17 cellular contexts compared by ENCODE assay signal in the genomic region with DNA sequence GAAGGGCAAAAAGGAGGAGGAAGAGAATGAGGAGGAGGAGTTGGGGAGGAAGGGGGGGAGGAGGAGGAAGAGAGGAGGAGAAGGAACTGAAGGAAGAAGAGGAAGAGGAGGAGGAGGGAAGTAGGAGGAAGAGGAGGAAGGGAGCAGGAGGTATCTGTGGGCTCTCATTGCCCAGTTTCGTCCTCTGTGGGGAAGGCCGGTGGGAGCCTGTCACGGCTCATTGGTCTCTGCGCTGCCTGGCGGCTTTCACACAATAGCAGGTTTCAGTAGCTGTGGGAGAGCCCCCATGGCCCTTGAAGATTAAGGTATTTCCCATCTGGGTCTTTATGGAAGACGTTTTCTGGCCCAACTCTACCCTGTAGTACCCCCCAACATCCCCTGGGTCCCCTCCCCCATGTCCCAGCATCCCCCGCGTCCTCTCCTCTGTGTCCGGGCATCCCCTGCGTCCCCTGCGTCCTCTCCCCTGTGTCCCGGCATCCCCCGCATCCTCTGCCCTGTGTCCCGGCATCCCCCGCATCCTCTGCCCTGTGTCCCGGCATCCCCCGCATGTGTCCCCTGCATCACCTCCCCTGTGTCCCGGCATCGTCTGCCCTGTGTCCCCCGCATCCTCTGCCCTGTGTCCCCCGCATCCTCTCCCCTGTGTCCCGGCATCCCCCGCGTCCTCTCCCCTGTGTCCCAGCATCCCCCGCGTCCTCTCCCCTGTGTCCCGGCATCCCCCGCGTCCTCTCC.
DNase-seq lines count a peak whose midpoint lies in the region; ATAC-seq, FAIRE-seq and TF ChIP-seq lines count a peak whose summit lies in the region.
"Had no signal": no experiment of that assay in that cellular context is flagged by ENCODE, and none has a peak within 500 bp of the region (broad histone marks: within the 10 kb centered on the region; RNA-seq: fewer than 3 reads in every experiment).

No MANE protein-coding gene starts in this region.

- no peak overlapping the region for H3K9ac ChIP-seq in BLaER1 treated with 17β-estradiol and CSF1 and Interleukin-3, amounts not matched to agents 10 nM and 100 nM
- no peak overlapping the region for H3K9ac ChIP-seq in H1 (replicated peaks in 1 of 4; ENCODE audit: extremely low read depth in 1 of 4, low read depth in 3 of 4, low read length in 3 of 4)
- H3K9ac ChIP-seq: parathyroid adenoma had no signal

- no peak for TF ChIP-seq RAD21 in H1 (IDR thresholded peaks at IDR 0.05 in 1 of 2, conservative IDR thresholded peaks at IDR 0.05 in 1 of 2; ENCODE audit: low read depth in 2 of 2, low read length in 2 of 2)

- H3K79me1 ChIP-seq in H1 (ENCODE audit: low read depth, low read length) = no peaks in the 10 kb centered on the region

- in situ Hi-C loops in HAP-1 (cut with MboI; ENCODE audit: low sequenced_read_pairs) = no loop called here

- no peak for FAIRE-seq in H1 (lab: Jason Lieb, UNC)

- no peaks in the 10 kb centered on the region for H3K36me3 ChIP-seq in BLaER1 treated with 17β-estradiol and CSF1 and Interleukin-3, amounts not matched to agents 10 nM and 100 nM
- H3K36me3 ChIP-seq in H1 (ENCODE audit: control insufficient read depth in 2 of 4, insufficient read depth in 4 of 4, low read length in 3 of 4) = no peaks in the 10 kb centered on the region
- no peaks in the 10 kb centered on the region for H3K36me3 ChIP-seq in HAP-1 (replicated peaks)
- H3K36me3 ChIP-seq: Peyer's patch had no signal

- H4K8ac ChIP-seq in H1 (ENCODE audit: extremely low read depth, insufficient read depth, low read length) = no peak overlapping the region

- no peak overlapping the region for H2BK15ac ChIP-seq in H1 (ENCODE audit: low read length)

- H4K20me1 ChIP-seq in BLaER1 treated with 17β-estradiol and CSF1 and Interleukin-3, amounts not matched to agents 10 nM and 100 nM = peaks cover 0 to 2% (median 0%) of the 10 kb centered on the region in 11 experiments; a peak in 1 of 22 replicates
- no peaks in the 10 kb centered on the region for H4K20me1 ChIP-seq in H1 (replicated peaks in 1 of 2; ENCODE audit: control insufficient read depth in 1 of 2, insufficient read depth in 2 of 2, low read length in 2 of 2)

- H2BK120ac ChIP-seq in H1 (replicated peaks; ENCODE audit: low read depth, low read length) = no peak overlapping the region

- no peak overlapping the region for H3K4ac ChIP-seq in H1 (replicated peaks; ENCODE audit: insufficient read length, low read depth, low read length)

- peaks cover 0 to 14% (median 0%) of the 10 kb centered on the region in 11 experiments; a peak in 3 of 22 replicates for H3K9me3 ChIP-seq in BLaER1 treated with 17β-estradiol and CSF1 and Interleukin-3, amounts not matched to agents 10 nM and 100 nM (replicated peaks in 1 of 11)
- peaks cover 0 to 2% of the 10 kb centered on the region in 2 experiments; a peak in 1 of 4 replicates for H3K9me3 ChIP-seq in H1 (ENCODE audit: insufficient read depth in 2 of 2, low read depth in 1 of 2, low read length in 1 of 2)
- no peaks in the 10 kb centered on the region for H3K9me3 ChIP-seq in HAP-1
- H3K9me3 ChIP-seq: Peyer's patch had no signal

- 76% methylated on average over 5 of the region's 29 CpGs; no CpG with 5 or more reads in 1 of the 2 experiments for WGBS in H1 (ENCODE audit: extremely low coverage in 1 of 2, insufficient coverage in 1 of 2, insufficient read length in 1 of 2, insufficient replicate concordance in 2 of 2, low coverage in 1 of 2, low lambda C conversion rate in 2 of 2, missing lambda C conversion rate in 1 of 2), 2 experiments

- peaks cover 24 to 37% (median 28%) of the 10 kb centered on the region in 11 experiments for H3K27me3 ChIP-seq in BLaER1 treated with 17β-estradiol and CSF1 and Interleukin-3, amounts not matched to agents 10 nM and 100 nM
- peaks cover 0 to 4% (median 0%) of the 10 kb centered on the region in 4 experiments; a peak in 2 of 7 replicates for H3K27me3 ChIP-seq in H1 (replicated peaks in 1 of 4; ENCODE audit: control insufficient read depth in 3 of 4, extremely low read depth in 1 of 4, insufficient read depth in 3 of 4, low read length in 3 of 4)
- no peaks in the 10 kb centered on the region for H3K27me3 ChIP-seq in HAP-1 (ENCODE audit: low read depth)
- H3K27me3 ChIP-seq: Peyer's patch had no signal

- no peak overlapping the region for H2AK5ac ChIP-seq in H1 (ENCODE audit: low read depth, low read length)

- TF ChIP-seq POLR2A in H1 (IDR thresholded peaks at IDR 0.05; ENCODE audit: control extremely low read depth in 1 of 2, low read depth in 2 of 2, low read length in 2 of 2) = no peak

- no peak overlapping the region for H3K23ac ChIP-seq in H1 (ENCODE audit: insufficient read length)

- no peaks in the 10 kb centered on the region for H3K23me2 ChIP-seq in H1 (ENCODE audit: low read depth, low read length)

- no peak overlapping the region for H3K4me3 ChIP-seq in BLaER1 treated with 17β-estradiol and CSF1 and Interleukin-3, amounts not matched to agents 10 nM and 100 nM
- H3K4me3 ChIP-seq in H1 (ENCODE audit: extremely low read depth in 1 of 4, insufficient read depth in 2 of 4, low read depth in 3 of 4, low read length in 4 of 4) (no peak overlapping the region), HAP-1 (no peak overlapping the region)
- H3K4me3 ChIP-seq: Peyer's patch had no signal

- H2BK20ac ChIP-seq in H1 (ENCODE audit: low read length) = no peak overlapping the region

- H3K79me2 ChIP-seq in H1 (ENCODE audit: control insufficient read depth in 1 of 2, insufficient read depth in 2 of 2, low read length in 2 of 2) = no peaks in the 10 kb centered on the region
- H3K79me2 ChIP-seq: parathyroid adenoma had no signal

- H2BK12ac ChIP-seq in H1 (ENCODE audit: low read depth, low read length) = peak overlapping the region; percentile 77; the same call in 1 of the 2 replicates

- peak; percentile 47 for ATAC-seq in GM18870 (IDR thresholded peaks at IDR 0.05; ENCODE audit: unreplicated experiment)
- ATAC-seq in HG02588 (IDR thresholded peaks at IDR 0.05; ENCODE audit: unreplicated experiment) = peak; percentile 54
- ATAC-seq: activated CD4-positive, CD25-positive, alpha-beta regulatory T cell treated with anti-CD3 and anti-CD28 coated beads, Interleukin-2, amount 50 U/mL, for 24 hours; activated naive CD4-positive, alpha-beta T cell treated with anti-CD3 and anti-CD28 coated beads, Interleukin-2, amount 50 U/mL, for 72 hours had no signal

- no peak overlapping the region for H2AFZ ChIP-seq in H1 (ENCODE audit: low read length)
- H2AFZ ChIP-seq: parathyroid adenoma had no signal

- no peak overlapping the region for H3K14ac ChIP-seq in H1 (ENCODE audit: insufficient read length)

- no peak overlapping the region for H2BK5ac ChIP-seq in H1 (ENCODE audit: low read depth, low read length)

- DNase-seq in H1 (ENCODE audit: low read depth in 1 of 2, low spot score in 2 of 2) = no peak
- no peak for DNase-seq in HAP-1 (ENCODE audit: low spot score in 2 of 2)
- DNase-seq in NCI-H146 treated with DMSO at 0.1 percent for 48 hours (lab: John Stamatoyannopoulos, UW; ENCODE audit: unreplicated experiment) = no peak
- DNase-seq in NCI-H345 treated with DMSO at 0.1 percent for 48 hours (lab: John Stamatoyannopoulos, UW; ENCODE audit: unreplicated experiment) = no peak
- DNase-seq in HuH-7.5 (ENCODE audit: low spot score) = no peak
- DNase-seq: ACHN; foreskin melanocyte; NCI-H1105; NCI-H510A treated with DMSO at 0.1 percent for 48 hours; Peyer's patch; stimulated activated CD4-positive, alpha-beta T cell treated with anti-CD3 and anti-CD28 coated beads, Interleukin-12 subunit alpha, Interleukin-12 subunit beta, amount 100 ng/mL, for 4 hours had no signal

- no peak for TF ChIP-seq EP300 in H1 (IDR thresholded peaks at IDR 0.05; ENCODE audit: borderline replicate concordance in 1 of 2, low read depth in 2 of 2, low read length in 2 of 2)

- peaks cover 0 to 34% (median 29%) of the 10 kb centered on the region in 10 experiments; a peak in 16 of 20 replicates for H3K4me1 ChIP-seq in BLaER1 treated with 17β-estradiol and CSF1 and Interleukin-3, amounts not matched to agents 10 nM and 100 nM
- H3K4me1 ChIP-seq in H1 (replicated peaks in 1 of 4; ENCODE audit: control insufficient read depth in 3 of 4, insufficient read depth in 4 of 4, low read length in 3 of 4) (peaks cover 0 to 12% (median 5%) of the 10 kb centered on the region in 4 experiments; a peak in 3 of 7 replicates), HAP-1 (no peaks in the 10 kb centered on the region)
- H3K4me1 ChIP-seq: parathyroid adenoma, Peyer's patch had no signal

- no peak overlapping the region for H4K5ac ChIP-seq in H1 (ENCODE audit: insufficient read length, low read depth, low read length)

- peak overlapping the region; percentile 7 to 66 (median 52); a peak in 15 of 22 replicates for H3K4me2 ChIP-seq in BLaER1 treated with 17β-estradiol and CSF1 and Interleukin-3, amounts not matched to agents 10 nM and 100 nM
- H3K4me2 ChIP-seq in H1 (ENCODE audit: insufficient read depth in 1 of 2, low read depth in 2 of 2, low read length in 2 of 2) = no peak overlapping the region

- H4K91ac ChIP-seq in H1 (replicated peaks; ENCODE audit: insufficient read length, low read length) = no peak overlapping the region

- POLR2A ChIA-PET in H1 (lab: Charles Lee; ENCODE audit: partially characterized antibody) = no interaction called here

- no peak overlapping the region for H3K18ac ChIP-seq in H1 (ENCODE audit: extremely low read depth, low read length)

- no peak overlapping the region for H3K27ac ChIP-seq in BLaER1 treated with 17β-estradiol and CSF1 and Interleukin-3, amounts not matched to agents 10 nM and 100 nM
- no peak overlapping the region for H3K27ac ChIP-seq in H1 (ENCODE audit: low read depth, low read length)
- H3K27ac ChIP-seq: parathyroid adenoma, Peyer's patch had no signal

- CTCF ChIA-PET in H1 (lab: Charles Lee; ENCODE audit: partially characterized antibody) = no interaction called here

- TF ChIP-seq CTCF in H1 (IDR thresholded peaks at IDR 0.05; ENCODE audit: control extremely low read depth in 1 of 3, insufficient read depth in 1 of 3, low read depth in 1 of 3, low read length in 3 of 3) = no peak

- H3K56ac ChIP-seq in H1 (replicated peaks; ENCODE audit: insufficient read length, low read depth, low read length) = no peak overlapping the region

TF ChIP-seq in H1, 55 proteins besides CTCF, POLR2A, EP300 and RAD21 (continues in another document):
- no peak for TF ChIP-seq SP4 (IDR thresholded peaks at IDR 0.05; ENCODE audit: low read length)
- TF ChIP-seq MAX (IDR thresholded peaks at IDR 0.05) = no peak
- no peak for TF ChIP-seq TBP (IDR thresholded peaks at IDR 0.05; ENCODE audit: low read depth, low read length)
- no peak for TF ChIP-seq CEBPB (IDR thresholded peaks at IDR 0.05; ENCODE audit: low read depth, low read length)
- no peak for TF ChIP-seq RBBP5 (IDR thresholded peaks at IDR 0.05; ENCODE audit: borderline replicate concordance, low read depth, low read length)

Comparison
In these comparisons a context has a peak if more than half of its experiments do, and no peak if none do; other contexts are left out.
1. H3K4me2 ChIP-seq: peak in BLaER1 treated with 17β-estradiol and CSF1 and Interleukin-3, amounts not matched to agents 10 nM and 100 nM (11 of 11); none in H1 (0 of 2).